ENCODE assay signal across 14 cellular contexts in the genomic region with DNA sequence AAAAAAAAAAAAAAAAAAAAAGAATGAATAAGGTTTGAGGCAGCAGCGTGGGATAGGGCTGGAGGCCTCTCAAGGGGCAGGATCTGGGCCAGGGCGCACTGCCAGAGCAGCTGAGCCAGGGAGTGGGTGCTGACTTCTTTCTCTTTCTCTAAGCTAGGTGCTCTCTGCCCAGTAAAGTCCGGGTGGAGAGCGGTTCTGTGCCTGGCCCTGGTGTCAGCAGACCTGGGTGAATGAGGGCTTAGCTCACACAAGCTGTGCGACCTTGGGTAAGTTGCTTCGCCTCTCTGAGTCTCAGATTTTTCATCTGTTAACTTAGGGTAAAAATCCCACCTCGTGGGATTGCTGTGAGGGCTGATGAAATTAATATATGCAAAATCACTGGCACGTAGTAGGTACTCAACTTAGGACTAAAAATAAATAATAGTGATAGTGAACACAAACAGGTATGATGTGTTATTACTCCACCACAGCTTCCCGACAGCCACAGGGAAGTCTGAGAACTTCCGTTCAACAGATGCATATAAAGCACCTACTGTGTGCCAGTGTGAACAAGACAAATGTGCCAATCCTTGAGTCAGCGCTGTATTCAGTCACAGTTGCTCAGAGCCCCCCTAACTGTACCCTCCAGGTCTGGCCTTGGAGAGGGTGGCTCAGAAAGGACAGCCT. TPM values are rescaled to one million over a fixed set of nuclear protein-coding genes. Genes with fewer than 3 reads are reported as not detected.
A peak's percentile ranks its signal among the peaks of the same experiment; 100 is the strongest.
DNase-seq lines count a peak whose midpoint lies in the region; TF ChIP-seq lines count a peak whose summit lies in the region.
"Had no signal": no experiment of that assay in that cellular context is flagged by ENCODE, and none has a peak within 500 bp of the region (broad histone marks: within the 10 kb centered on the region; RNA-seq: fewer than 3 reads in every experiment).

No MANE protein-coding gene starts in this region.

- H2BK15ac ChIP-seq in neuronal stem cell (ENCODE audit: low read length), result peak overlapping the region; percentile 64

- peaks cover 0 to 52% (median 8%) of the 10 kb centered on the region in 3 experiments for H3K27me3 ChIP-seq in neuronal stem cell (ENCODE audit: control insufficient read depth in 3 of 3, insufficient read depth in 3 of 3, low read depth in 1 of 3, low read length in 3 of 3)

- no peaks in the 10 kb centered on the region for H3K79me1 ChIP-seq in neuronal stem cell (ENCODE audit: low read depth, low read length)

- H3K23ac ChIP-seq in neuronal stem cell (ENCODE audit: low read depth, low read length, poor library complexity), result peak overlapping the region; percentile 11

- H2BK5ac ChIP-seq in neuronal stem cell (ENCODE audit: low read length), result no peak overlapping the region

- no peak overlapping the region for H3K9ac ChIP-seq in neuronal stem cell (ENCODE audit: low read depth, low read length, poor library complexity)

- no peak overlapping the region for H2BK120ac ChIP-seq in neuronal stem cell (ENCODE audit: low read depth, low read length)

- peak overlapping the region; percentile 68 for H2BK12ac ChIP-seq in neuronal stem cell (ENCODE audit: low read length)

- no peak overlapping the region for H3K27ac ChIP-seq in neuronal stem cell (replicated peaks; ENCODE audit: low read length)

- no peak overlapping the region for H3K14ac ChIP-seq in neuronal stem cell (ENCODE audit: low read length)

- H4K91ac ChIP-seq in neuronal stem cell (ENCODE audit: low read depth, low read length, poor library complexity), result no peak overlapping the region

- no CpG with 5 or more reads among the region's 11 CpGs for WGBS in neuronal stem cell (ENCODE audit: extremely low coverage in 2 of 2, insufficient read length in 2 of 2, insufficient replicate concordance in 1 of 2), 2 donors

- H3K4ac ChIP-seq in neuronal stem cell (ENCODE audit: low read length), result no peak overlapping the region

- peak overlapping the region; percentile 58 for H3K18ac ChIP-seq in neuronal stem cell (ENCODE audit: low read length)

- no peak for TF ChIP-seq CTCF in GM13977 (IDR thresholded peaks at IDR 0.05; ENCODE audit: extremely low read depth, insufficient read depth, missing control alignments)

- H3K9me3 ChIP-seq in neuronal stem cell (replicated peaks in 1 of 2; ENCODE audit: control insufficient read depth in 2 of 2, insufficient read depth in 1 of 2, low read depth in 1 of 2, low read length in 2 of 2), result peaks cover 0 to 2% of the 10 kb centered on the region in 2 donors

- DNase-seq in AG08396 (ENCODE audit: low spot score), result peak; percentile 74
- DNase-seq in NCI-H226, result peak; percentile 68
- peak; percentile 47 for DNase-seq in fibroblast of gingiva (ENCODE audit: low read depth)
- no peak for DNase-seq in neuronal stem cell (ENCODE audit: low spot score)
- DNase-seq in NCI-H146 treated with DMSO at 0.1 percent for 48 hours (lab: John Stamatoyannopoulos, UW; ENCODE audit: unreplicated experiment), result no peak
- no peak for DNase-seq in NCI-H1694 treated with DMSO at 0.1 percent for 48 hours (lab: John Stamatoyannopoulos, UW)
- DNase-seq in UCSD-AML1 (lab: John Stamatoyannopoulos, UW; ENCODE audit: unreplicated experiment), result no peak
- no peak for DNase-seq in GM13977 (ENCODE audit: low spot score)
- DNase-seq: activated CD4-positive, alpha-beta T cell treated with anti-CD3 and anti-CD28 coated beads, Interleukin-2, amount 50 U/mL, for 4 hours; KBM-7; NCI-H345; stimulated activated CD4-positive, alpha-beta T cell treated with anti-CD3 and anti-CD28 coated beads, Interleukin-12 subunit alpha, Interleukin-12 subunit beta, amount 100 ng/mL, for 4 hours; stimulated activated naive B cell treated with anti-CD40 and anti-IgM and Interleukin-4, amounts not matched to agents 10 μg/mL and 1 μg/mL and 100 μg/mL, for 72 hours had no signal

- H2AK5ac ChIP-seq in neuronal stem cell (ENCODE audit: low read depth, low read length), result peak overlapping the region; percentile 34

- in situ Hi-C loops in GM13977 (cut with MboI; ENCODE audit: low pct_unique_long_range_greater_than_20kb, low sequenced_read_pairs, unreplicated experiment), result no loop called here

- no peak overlapping the region for H2AFZ ChIP-seq in neuronal stem cell (ENCODE audit: low read length)

- no peaks in the 10 kb centered on the region for H3K36me3 ChIP-seq in neuronal stem cell (replicated peaks in 1 of 2; ENCODE audit: control insufficient read depth in 2 of 2, insufficient read depth in 2 of 2, low read length in 2 of 2)

- H3K4me1 ChIP-seq in neuronal stem cell (ENCODE audit: control insufficient read depth in 2 of 2, insufficient read depth in 1 of 2, low read depth in 1 of 2, low read length in 2 of 2), result peaks cover 15 to 16% of the 10 kb centered on the region in 2 donors

- no peak overlapping the region for H4K8ac ChIP-seq in neuronal stem cell (ENCODE audit: low read depth, low read length)

- H3K4me2 ChIP-seq in neuronal stem cell (ENCODE audit: insufficient read depth, low read length, poor library complexity, severe bottlenecking), result no peak overlapping the region

- no peak overlapping the region for H3K4me3 ChIP-seq in neuronal stem cell (ENCODE audit: low read length in 2 of 2)

RNA-seq across cellular contexts. Expression of gene FAM131C, which starts 2.0 kb away (rescaled TPM):
- polyA plus RNA-seq in neuronal stem cell (2013, experiment 1 of 2), result 8.9 TPM
- polyA plus RNA-seq in neuronal stem cell (2013, experiment 2 of 2), result 9.1 TPM

RNA-seq across cellular contexts. Expression of gene CLCNKB, which starts 31.9 kb away (rescaled TPM):
- 2.9 TPM for polyA plus RNA-seq in neuronal stem cell (2013, experiment 1 of 2)
- 2.7 TPM for polyA plus RNA-seq in neuronal stem cell (2013, experiment 2 of 2)
- polyA plus RNA-seq: liver had no signal

RNA-seq across cellular contexts. Expression of gene CLCNKA, which starts 53.6 kb away (rescaled TPM):
- 0.13 TPM for polyA plus RNA-seq in neuronal stem cell (2013, experiment 1 of 2)
- polyA plus RNA-seq in neuronal stem cell (2013, experiment 2 of 2), result 0.08 TPM
- polyA plus RNA-seq: liver had no signal

RNA-seq across cellular contexts. Expression of gene HSPB7, which starts 57.6 kb away (rescaled TPM):
- polyA plus RNA-seq in neuronal stem cell (2013, experiment 1 of 2), result not detected
- not detected for polyA plus RNA-seq in neuronal stem cell (2013, experiment 2 of 2)

Comparison
In these comparisons a context has a peak if more than half of its experiments do, and no peak if none do; other contexts are left out.
1. DNase-seq: peak in AG08396 (single experiment), NCI-H226 (single experiment) and fibroblast of gingiva (single experiment); none in neuronal stem cell (single experiment), NCI-H146 treated with DMSO at 0.1 percent for 48 hours (single experiment), NCI-H1694 treated with DMSO at 0.1 percent for 48 hours (single experiment), UCSD-AML1 (single experiment) and GM13977 (single experiment).